Comparison of ENCODE assay signal across 21 cellular contexts in genomic region chr12:104415308-104415980, GRCh38.
"Had no signal": no experiment of that assay in that cellular context is flagged by ENCODE, and none has a peak within 500 bp of the region (broad histone marks: within the 10 kb centered on the region; RNA-seq: fewer than 3 reads in every experiment).

No MANE protein-coding gene starts in this region.

- H3K9me3 Mint-ChIP-seq: IgD-negative memory B cell had no signal

- H3K4me3 ChIP-seq: MG63, Peyer's patch, SJCRH30 had no signal

- ATAC-seq: PC-3, Right ventricle myocardium inferior, SK-N-SH treated with all-trans-retinoic acid at 6 μM for 48 hours had no signal

- H3K4me3 Mint-ChIP-seq: IgD-negative memory B cell had no signal

- H3K9me3 ChIP-seq: MG63, Peyer's patch, SJCRH30 had no signal

- DNase-seq: Karpas-422, KBM-7, MG63, NCI-H1092, NCI-H1105 treated with DMSO at 0.1 percent for 48 hours, NCI-H1694 treated with DMSO at 0.1 percent for 48 hours, NCI-H1930, NCI-H2081, NCI-H2107, NCI-H345, NCI-H446 treated with DMSO at 0.1 percent for 48 hours, NCI-H510A treated with DMSO at 0.1 percent for 48 hours, PC-3, Peyer's patch, SHP77 treated with DMSO at 0.1 percent for 48 hours, T-helper 1 cell had no signal

- H3K36me3 ChIP-seq: MG63, Peyer's patch, SJCRH30 had no signal

- H3K27ac ChIP-seq: HL-60, Peyer's patch, SJCRH30 had no signal

- H3K4me1 ChIP-seq: Peyer's patch, SJCRH30 had no signal

- H3K27ac Mint-ChIP-seq: IgD-negative memory B cell had no signal

- H3K27me3 ChIP-seq: MG63, Peyer's patch, SJCRH30 had no signal
